In genomic region chr7:105878746-105879605, GRCh38 we compare ENCODE assay signal across 17 cellular contexts. TPM values are rescaled to one million over a fixed set of nuclear protein-coding genes. Genes with fewer than 3 reads are reported as not detected.
DNase-seq lines count a peak whose midpoint lies in the region; ATAC-seq, FAIRE-seq and TF ChIP-seq lines count a peak whose summit lies in the region.
"Had no signal": no experiment of that assay in that cellular context is flagged by ENCODE, and none has a peak within 500 bp of the region (broad histone marks: within the 10 kb centered on the region; RNA-seq: fewer than 3 reads in every experiment).

No MANE protein-coding gene starts in this region.

- peaks cover 9% of the 10 kb centered on the region for H3K27me3 Mint-ChIP-seq in glutamatergic neuron (ENCODE audit: unreplicated experiment)
- no peaks in the 10 kb centered on the region for H3K27me3 Mint-ChIP-seq in activated CD4-positive, alpha-beta memory T cell treated with anti-CD3 and anti-CD28 coated beads for 36 hours

- POLR2A ChIA-PET in SK-N-SH (lab: Yijun Ruan, JAX) = no interaction called here
- POLR2A ChIA-PET in activated CD4-positive, alpha-beta memory T cell treated with anti-CD3 and anti-CD28 coated beads for 36 hours (lab: Charles Lee) = interaction anchor here (0.6 kb wide), 1 partner anchor 106 kb away, joined by 3 read pairs; no protein-coding TSS in a partner anchor

- TF ChIP-seq CTCF in SK-N-SH (IDR thresholded peaks at IDR 0.05) = no peak
- no peak for TF ChIP-seq CTCF in glutamatergic neuron (IDR thresholded peaks at IDR 0.05; ENCODE audit: partially characterized antibody, unreplicated experiment)
- no peak for TF ChIP-seq CTCF in sigmoid colon (IDR thresholded peaks at IDR 0.05)
- TF ChIP-seq CTCF in D721Med (IDR thresholded peaks at IDR 0.05; ENCODE audit: insufficient read depth, missing control alignments) = no peak

- no peaks in the 10 kb centered on the region for H3K9me2 ChIP-seq in SK-N-SH

- peaks cover 21% of the 10 kb centered on the region; the same call in 1 of the 2 replicates for H3K79me2 ChIP-seq in SK-N-SH (ENCODE audit: insufficient read depth)

- H3K4me1 ChIP-seq in SK-N-SH (ENCODE audit: control insufficient read depth in 1 of 2, insufficient read depth in 2 of 2, low read depth in 1 of 2, low read length in 1 of 2) (peaks cover 0 to 50% of the 10 kb centered on the region in 2 experiments; a peak in 3 of 4 replicates), sigmoid colon (peaks cover 0 to 48% (median 42%) of the 10 kb centered on the region in 4 donors)

- no peak for ATAC-seq in SK-N-SH treated with all-trans-retinoic acid at 6 μM for 48 hours
- ATAC-seq: pancreas had no signal

- intact Hi-C loops in sigmoid colon (cut with DNase I) = loop anchor here (2.0 to 10.0 kb wide), 4 partner anchors 84 to 276 kb away; no protein-coding TSS in a partner anchor
- intact Hi-C loops in activated CD4-positive, alpha-beta memory T cell treated with anti-CD3 and anti-CD28 coated beads for 36 hours (cut with micrococcal nuclease) = loop anchor here (5.0 kb wide), 1 partner anchor 202 kb away; no protein-coding TSS in a partner anchor

- CTCF ChIA-PET in SK-N-SH (lab: Yijun Ruan, JAX) = interaction anchor here (0.6 to 5.6 kb wide), 19 partner anchors 9 to 593 kb away, joined by 3 to 79 read pairs (median 8); no protein-coding TSS in a partner anchor
- CTCF ChIA-PET in activated CD4-positive, alpha-beta memory T cell treated with anti-CD3 and anti-CD28 coated beads for 36 hours (lab: Charles Lee) = interaction anchor here (0.9 to 4.6 kb wide), 8 partner anchors 16 to 228 kb away, joined by 3 to 25 read pairs (median 4); no protein-coding TSS in a partner anchor

- H3K36me3 ChIP-seq in SK-N-SH (replicated peaks in 1 of 2; ENCODE audit: control insufficient read depth in 1 of 2, insufficient read depth in 2 of 2, low read length in 1 of 2) (peaks cover 2 to 9% of the 10 kb centered on the region in 2 experiments), sigmoid colon (no peaks in the 10 kb centered on the region)
- H3K36me3 ChIP-seq: cardiac muscle cell, pancreas had no signal

- H3K27me3 ChIP-seq in SK-N-SH (ENCODE audit: insufficient read depth) (no peaks in the 10 kb centered on the region), sigmoid colon (no peaks in the 10 kb centered on the region)
- H3K27me3 ChIP-seq: cardiac muscle cell, pancreas had no signal

- H3K27ac ChIP-seq in SK-N-SH (ENCODE audit: low read depth in 2 of 2, low read length in 1 of 2) (no peak overlapping the region), sigmoid colon (peak overlapping the region in 3 of 4 donors; percentile 41 to 86 (median 83))
- H3K27ac ChIP-seq: cardiac muscle cell, HL-60, pancreas had no signal

- H3K36me3 Mint-ChIP-seq in glutamatergic neuron (ENCODE audit: unreplicated experiment) = no peaks in the 10 kb centered on the region
- no peaks in the 10 kb centered on the region for H3K36me3 Mint-ChIP-seq in activated CD4-positive, alpha-beta memory T cell treated with anti-CD3 and anti-CD28 coated beads for 36 hours

- 0 out of 2 replicates have a peak, but pooled peaks cover 2% of the 10 kb centered on the region for H4K20me1 ChIP-seq in SK-N-SH (ENCODE audit: insufficient read depth)

- H3K9me3 ChIP-seq in SK-N-SH = 0 out of 2 replicates have a peak, but pooled peaks cover 7% of the 10 kb centered on the region
- H3K9me3 ChIP-seq in sigmoid colon = no peaks in the 10 kb centered on the region
- H3K9me3 ChIP-seq: pancreas had no signal

- 97% methylated on average over 2 of the region's 2 CpGs for WGBS in SK-N-SH (ENCODE audit: low lambda C conversion rate)
- 49 to 72% methylated on average over 2 of the region's 2 CpGs for WGBS in sigmoid colon, 2 donors

- H3F3A ChIP-seq in SK-N-SH (replicated peaks; ENCODE audit: insufficient read depth) = peaks cover 6% of the 10 kb centered on the region

- DNase-seq in SK-N-SH (no peak), NCI-H82 (lab: John Stamatoyannopoulos, UW) (peak; percentile 14), glutamatergic neuron (no peak), sigmoid colon (no peak), iPS-NIHi11 (ENCODE audit: low spot score) (no peak), D721Med (ENCODE audit: insufficient read length, low spot score) (no peak)
- DNase-seq in activated CD4-positive, alpha-beta memory T cell treated with anti-CD3 and anti-CD28 coated beads for 36 hours = no peak
- DNase-seq: activated naive CD4-positive, alpha-beta T cell; hippocampal formation; NCI-H446 treated with DMSO at 0.1 percent for 48 hours; pancreas; RPMI8226 had no signal

- H3K4me2 ChIP-seq in SK-N-SH = peak overlapping the region; percentile 91

- TF ChIP-seq EP300 in SK-N-SH (IDR thresholded peaks at IDR 0.05; ENCODE audit: borderline replicate concordance in 1 of 2, low read depth in 1 of 2, low read length in 1 of 2) (no peak), sigmoid colon (IDR thresholded peaks at IDR 0.05) (no peak)

- peaks cover 35% of the 10 kb centered on the region for H3K4me1 Mint-ChIP-seq in glutamatergic neuron (ENCODE audit: low read depth, unreplicated experiment)
- peaks cover 44% of the 10 kb centered on the region for H3K4me1 Mint-ChIP-seq in activated CD4-positive, alpha-beta memory T cell treated with anti-CD3 and anti-CD28 coated beads for 36 hours (ENCODE audit: low read depth)

- TF ChIP-seq POLR2A in sigmoid colon (IDR thresholded peaks at IDR 0.05) = no peak

- H3K9me3 Mint-ChIP-seq in glutamatergic neuron (ENCODE audit: unreplicated experiment) = peaks cover 6% of the 10 kb centered on the region
- H3K9me3 Mint-ChIP-seq in activated CD4-positive, alpha-beta memory T cell treated with anti-CD3 and anti-CD28 coated beads for 36 hours = no peaks in the 10 kb centered on the region

- H3K27ac Mint-ChIP-seq in glutamatergic neuron (ENCODE audit: unreplicated experiment) = peak overlapping the region; percentile 91
- H3K27ac Mint-ChIP-seq in activated CD4-positive, alpha-beta memory T cell treated with anti-CD3 and anti-CD28 coated beads for 36 hours = no peak overlapping the region

- peak overlapping the region; percentile 95 for H3K4me3 Mint-ChIP-seq in glutamatergic neuron (ENCODE audit: unreplicated experiment)
- no peak overlapping the region for H3K4me3 Mint-ChIP-seq in activated CD4-positive, alpha-beta memory T cell treated with anti-CD3 and anti-CD28 coated beads for 36 hours

- no peak for FAIRE-seq in D721Med (lab: Jason Lieb, UNC)
- FAIRE-seq: GM12892, pancreas had no signal

- H3K9ac ChIP-seq in SK-N-SH = no peak overlapping the region

- TF ChIP-seq RAD21 in SK-N-SH (IDR thresholded peaks at IDR 0.05; ENCODE audit: low read length) = no peak

- H3K4me3 ChIP-seq in SK-N-SH (ENCODE audit: low read depth in 2 of 2, low read length in 1 of 2) = peak overlapping the region in 1 of 2 experiments; percentile 76; a peak in 1 of 4 replicates
- peak overlapping the region in 3 of 4 donors; percentile 74 to 87 (median 85) for H3K4me3 ChIP-seq in sigmoid colon
- H3K4me3 ChIP-seq: lung, pancreas had no signal

- no peak overlapping the region for H2AFZ ChIP-seq in SK-N-SH (ENCODE audit: low read depth)

TF ChIP-seq in SK-N-SH, 30 proteins besides CTCF, POLR2A, EP300 and RAD21 (continues in another document):
- no peak for TF ChIP-seq SIN3A (IDR thresholded peaks at IDR 0.05; ENCODE audit: borderline replicate concordance, low read depth, low read length)
- no peak for TF ChIP-seq RCOR1 (IDR thresholded peaks at IDR 0.05; ENCODE audit: low read length)
- no peak for TF ChIP-seq SMC3 (IDR thresholded peaks at IDR 0.05; ENCODE audit: low read depth, low read length)
- no peak for TF ChIP-seq GATA2 (CRISPR knock-in tag; IDR thresholded peaks at IDR 0.05)
- TF ChIP-seq IRF3 (IDR thresholded peaks at IDR 0.05; ENCODE audit: low read depth, low read length) = no peak

TF ChIP-seq in SK-N-SH treated with all-trans-retinoic acid at 6 μM for 48 hours, 23 proteins besides CTCF, POLR2A, EP300 and RAD21:
- TF ChIP-seq ZNF8 (CRISPR knock-in tag; IDR thresholded peaks at IDR 0.05) (no peak), ZNF70 (CRISPR knock-in tag; IDR thresholded peaks at IDR 0.05) (no peak), ZC3H10 (CRISPR knock-in tag; IDR thresholded peaks at IDR 0.05) (no peak), ISL1 (CRISPR knock-in tag; IDR thresholded peaks at IDR 0.05) (no peak), RARB (CRISPR knock-in tag; IDR thresholded peaks at IDR 0.05) (no peak), PPARA (CRISPR knock-in tag; IDR thresholded peaks at IDR 0.05; ENCODE audit: borderline replicate concordance) (no peak), ZFP30 (CRISPR knock-in tag; IDR thresholded peaks at IDR 0.05) (no peak), ARNTL (CRISPR knock-in tag; IDR thresholded peaks at IDR 0.05; ENCODE audit: borderline replicate concordance, low read depth) (no peak), SNAI2 (CRISPR knock-in tag; IDR thresholded peaks at IDR 0.05) (no peak)
- TF ChIP-seq, protein P1, sequence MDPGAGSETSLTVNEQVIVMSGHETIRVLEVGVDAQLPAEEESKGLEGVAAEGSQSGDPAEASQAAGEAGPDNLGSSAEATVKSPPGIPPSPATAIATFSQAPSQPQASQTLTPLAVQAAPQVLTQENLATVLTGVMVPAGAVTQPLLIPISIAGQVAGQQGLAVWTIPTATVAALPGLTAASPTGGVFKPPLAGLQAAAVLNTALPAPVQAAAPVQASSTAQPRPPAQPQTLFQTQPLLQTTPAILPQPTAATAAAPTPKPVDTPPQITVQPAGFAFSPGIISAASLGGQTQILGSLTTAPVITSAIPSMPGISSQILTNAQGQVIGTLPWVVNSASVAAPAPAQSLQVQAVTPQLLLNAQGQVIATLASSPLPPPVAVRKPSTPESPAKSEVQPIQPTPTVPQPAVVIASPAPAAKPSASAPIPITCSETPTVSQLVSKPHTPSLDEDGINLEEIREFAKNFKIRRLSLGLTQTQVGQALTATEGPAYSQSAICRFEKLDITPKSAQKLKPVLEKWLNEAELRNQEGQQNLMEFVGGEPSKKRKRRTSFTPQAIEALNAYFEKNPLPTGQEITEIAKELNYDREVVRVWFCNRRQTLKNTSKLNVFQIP (CRISPR knock-in tag; IDR thresholded peaks at IDR 0.05; ENCODE audit: borderline replicate concordance, low read depth) = no peak

RNA-seq across cellular contexts. Expression of gene ATXN7L1, which starts 2.6 kb away (rescaled TPM):
- 6.0 and 6.2 TPM in 2 replicates for polyA plus RNA-seq in SK-N-SH (2012; rRNA removed)
- polyA plus RNA-seq in SK-N-SH (2012; cell fraction: cytosol; rRNA removed) = 6.9 and 9.9 TPM in 2 replicates
- polyA plus RNA-seq in SK-N-SH (2012; cell fraction: nucleus; rRNA removed) = 7.5 and 8.7 TPM in 2 replicates
- 20.6 TPM for total RNA-seq in glutamatergic neuron (ENCODE audit: unreplicated experiment)
- 10 to 100 TPM; 12.8 to 20.5 (median 17.9) TPM for total RNA-seq in sigmoid colon
- 10 to 100 TPM in 2 of 3 donors, 1 to 10 TPM in 1; 5.4 to 12.7 (median 10.1) TPM for polyA plus RNA-seq in sigmoid colon
- 10 to 100 TPM; 12.4 to 13.3 TPM for total RNA-seq in activated CD4-positive, alpha-beta memory T cell treated with anti-CD3 and anti-CD28 coated beads for 36 hours

Comparison
In these comparisons a context has a peak if more than half of its experiments do, and no peak if none do; other contexts are left out.
1. H3K27ac ChIP-seq: peak in sigmoid colon (3 of 4); none in SK-N-SH (0 of 2).